ENCODE assay signal across 15 cellular contexts in the genomic region with DNA sequence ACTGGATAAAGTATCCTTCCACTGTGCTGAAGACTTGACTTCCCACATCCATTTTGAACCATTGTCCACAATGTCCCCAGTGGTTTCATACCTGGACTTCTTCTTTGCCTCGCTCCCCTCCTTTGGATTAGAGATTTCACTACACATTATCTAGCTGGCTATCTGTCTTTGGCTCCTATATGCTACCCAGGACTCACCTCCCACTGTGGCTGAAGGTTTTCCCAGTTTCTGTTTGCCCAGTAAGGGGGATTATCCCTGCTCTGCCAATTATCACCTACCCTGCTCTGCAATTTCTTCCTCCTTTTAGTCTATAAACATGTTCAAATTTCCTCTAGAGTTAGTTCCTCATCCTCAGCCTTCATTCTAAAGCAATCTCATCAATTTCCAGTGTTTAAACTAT. TPM values are rescaled to one million over a fixed set of nuclear protein-coding genes. Genes with fewer than 3 reads are reported as not detected.
DNase-seq lines count a peak whose midpoint lies in the region; ATAC-seq and TF ChIP-seq lines count a peak whose summit lies in the region.
"Had no signal": no experiment of that assay in that cellular context is flagged by ENCODE, and none has a peak within 500 bp of the region (broad histone marks: within the 10 kb centered on the region; RNA-seq: fewer than 3 reads in every experiment).

No MANE protein-coding gene starts in this region.

- no peak overlapping the region for H4K5ac ChIP-seq in mesendoderm (ENCODE audit: low read length)

- no peak overlapping the region for H2BK5ac ChIP-seq in mesendoderm (ENCODE audit: low read length)

- no peak overlapping the region for H3K4ac ChIP-seq in mesendoderm (ENCODE audit: low read depth, low read length)

- peaks cover 54% of the 10 kb centered on the region for H3K36me3 ChIP-seq in CD4-positive, CD25-positive, alpha-beta regulatory T cell (ENCODE audit: control insufficient read depth, insufficient read depth, low read length)
- peaks cover 27% of the 10 kb centered on the region for H3K36me3 ChIP-seq in CD8-positive, alpha-beta T cell (ENCODE audit: insufficient read depth, low read length)
- H3K36me3 ChIP-seq in mesendoderm (ENCODE audit: control insufficient read depth, insufficient read depth, low read length): no peaks in the 10 kb centered on the region

- peak overlapping the region in 2 of 3 donors; percentile 27 to 78 for H3K27ac Mint-ChIP-seq in CD4-positive, CD25-positive, alpha-beta regulatory T cell
- H3K27ac Mint-ChIP-seq in CD8-positive, alpha-beta T cell: peak overlapping the region; percentile 33
- H3K27ac Mint-ChIP-seq in WTC11: peak overlapping the region; percentile 30; the same call in 1 of the 2 replicates

- H3K4me3 Mint-ChIP-seq in CD4-positive, CD25-positive, alpha-beta regulatory T cell: no peak overlapping the region
- no peak overlapping the region for H3K4me3 Mint-ChIP-seq in CD8-positive, alpha-beta T cell
- H3K4me3 Mint-ChIP-seq in WTC11: no peak overlapping the region
- H3K4me3 Mint-ChIP-seq: IgD-negative memory B cell had no signal

- H2BK15ac ChIP-seq in mesendoderm (replicated peaks; ENCODE audit: low read depth): no peak overlapping the region

- no peak for ATAC-seq in CD4-positive, CD25-positive, alpha-beta regulatory T cell (ENCODE audit: low read depth in 2 of 2)
- ATAC-seq in CD8-positive, alpha-beta T cell: no peak
- no peak for ATAC-seq in WTC11
- ATAC-seq: HCT116, PC-3 had no signal

- no peaks in the 10 kb centered on the region for H3K27me3 Mint-ChIP-seq in CD4-positive, CD25-positive, alpha-beta regulatory T cell
- H3K27me3 Mint-ChIP-seq in CD8-positive, alpha-beta T cell (ENCODE audit: low read depth): no peaks in the 10 kb centered on the region
- no peaks in the 10 kb centered on the region for H3K27me3 Mint-ChIP-seq in WTC11 (ENCODE audit: low read depth)
- H3K27me3 Mint-ChIP-seq: IgD-negative memory B cell had no signal

- POLR2A ChIA-PET in CD8-positive, alpha-beta T cell (lab: Charles Lee): interaction anchor here (0.6 kb wide), 2 partner anchors 28 to 1380 kb away, joined by 3 to 4 read pairs; a partner anchor contains a TSS
- POLR2A ChIA-PET in WTC11 (lab: Charles Lee): no interaction called here

- no peak overlapping the region for H3K9ac ChIP-seq in mesendoderm (ENCODE audit: low read length)

- H3K23ac ChIP-seq in mesendoderm (ENCODE audit: low read length): no peak overlapping the region

- no peak overlapping the region for H4K8ac ChIP-seq in mesendoderm (ENCODE audit: low read depth, low read length)

- H3K9me3 Mint-ChIP-seq in CD4-positive, CD25-positive, alpha-beta regulatory T cell: no peaks in the 10 kb centered on the region
- H3K9me3 Mint-ChIP-seq in CD8-positive, alpha-beta T cell: no peaks in the 10 kb centered on the region
- no peaks in the 10 kb centered on the region for H3K9me3 Mint-ChIP-seq in WTC11
- H3K9me3 Mint-ChIP-seq: IgD-negative memory B cell had no signal

- peaks cover 8% of the 10 kb centered on the region for H3K79me2 ChIP-seq in mesendoderm (ENCODE audit: control insufficient read depth, insufficient read depth, low read length)

- peaks cover 43% of the 10 kb centered on the region for H3K36me3 Mint-ChIP-seq in CD4-positive, CD25-positive, alpha-beta regulatory T cell
- peaks cover 64% of the 10 kb centered on the region for H3K36me3 Mint-ChIP-seq in CD8-positive, alpha-beta T cell
- H3K36me3 Mint-ChIP-seq in WTC11: peaks cover 40% of the 10 kb centered on the region
- H3K36me3 Mint-ChIP-seq: IgD-negative memory B cell had no signal

- no peak for TF ChIP-seq CTCF in CD8-positive, alpha-beta T cell (IDR thresholded peaks at IDR 0.05)
- TF ChIP-seq CTCF in WTC11 (IDR thresholded peaks at IDR 0.05) (no peak), coronary artery (IDR thresholded peaks at IDR 0.05) (no peak)

- intact Hi-C loops in CD8-positive, alpha-beta T cell (cut with DNase I, micrococcal nuclease): no loop called here

- no peaks in the 10 kb centered on the region for H3K4me1 ChIP-seq in CD4-positive, CD25-positive, alpha-beta regulatory T cell (ENCODE audit: control insufficient read depth, insufficient read depth, low read length, poor library complexity, severe bottlenecking)
- H3K4me1 ChIP-seq in CD8-positive, alpha-beta T cell (ENCODE audit: insufficient read depth, low read length): peaks cover 7% of the 10 kb centered on the region
- no peaks in the 10 kb centered on the region for H3K4me1 ChIP-seq in mesendoderm (ENCODE audit: control insufficient read depth, low read depth, low read length)

- no peak overlapping the region for H3K27ac ChIP-seq in CD4-positive, CD25-positive, alpha-beta regulatory T cell (ENCODE audit: insufficient read depth, low read length, poor library complexity, severe bottlenecking)
- H3K27ac ChIP-seq in CD8-positive, alpha-beta T cell (ENCODE audit: low read depth, low read length): no peak overlapping the region
- H3K27ac ChIP-seq in mesendoderm (ENCODE audit: low read depth, low read length): no peak overlapping the region
- no peak overlapping the region for H3K27ac ChIP-seq in coronary artery

- H2BK120ac ChIP-seq in mesendoderm (ENCODE audit: low read depth, low read length): no peak overlapping the region

- DNase-seq in CD4-positive, CD25-positive, alpha-beta regulatory T cell: no peak
- DNase-seq in CD8-positive, alpha-beta T cell: no peak
- DNase-seq in WTC11 (ENCODE audit: low spot score) (no peak), mesendoderm (peak; percentile 53), 8988T (no peak), coronary artery (ENCODE audit: low spot score) (no peak)
- DNase-seq in activated CD8-positive, alpha-beta memory T cell treated with anti-CD3 and anti-CD28 coated beads, Interleukin-2, amount 50 U/mL, for 4 hours: no peak
- DNase-seq: DMS53, NCI-H1048, NCI-H146, NCI-H2107, NCI-H446, PC-3 had no signal

- H3K4me3 ChIP-seq in CD4-positive, CD25-positive, alpha-beta regulatory T cell (ENCODE audit: low read depth, low read length): no peak overlapping the region
- no peak overlapping the region for H3K4me3 ChIP-seq in CD8-positive, alpha-beta T cell (ENCODE audit: low read depth, low read length)
- no peak overlapping the region for H3K4me3 ChIP-seq in mesendoderm (ENCODE audit: low read length)
- H3K4me3 ChIP-seq in coronary artery: no peak overlapping the region

- peaks cover 5% of the 10 kb centered on the region for H3K79me1 ChIP-seq in mesendoderm (ENCODE audit: low read length)

- WGBS in mesendoderm (ENCODE audit: extremely low coverage, insufficient coverage, low lambda C conversion rate): no CpG with 5 or more reads among the region's 1 CpG

- H3K9me3 ChIP-seq in CD4-positive, CD25-positive, alpha-beta regulatory T cell (ENCODE audit: control insufficient read depth in 2 of 2, low read length in 2 of 2): no peaks in the 10 kb centered on the region
- no peaks in the 10 kb centered on the region for H3K9me3 ChIP-seq in CD8-positive, alpha-beta T cell (ENCODE audit: low read length)

- no peaks in the 10 kb centered on the region for H3K27me3 ChIP-seq in CD4-positive, CD25-positive, alpha-beta regulatory T cell (ENCODE audit: control insufficient read depth, insufficient read depth, low read length)
- H3K27me3 ChIP-seq in CD8-positive, alpha-beta T cell (ENCODE audit: insufficient read depth, low read length): no peaks in the 10 kb centered on the region
- H3K27me3 ChIP-seq in mesendoderm (ENCODE audit: insufficient read depth, low read length, poor library complexity): no peaks in the 10 kb centered on the region

- H3K4me1 Mint-ChIP-seq in CD4-positive, CD25-positive, alpha-beta regulatory T cell: peaks cover 11 to 28% (median 17%) of the 10 kb centered on the region in 4 donors
- peaks cover 19% of the 10 kb centered on the region for H3K4me1 Mint-ChIP-seq in CD8-positive, alpha-beta T cell (ENCODE audit: low read depth)
- no peaks in the 10 kb centered on the region; the same call in 1 of the 2 replicates for H3K4me1 Mint-ChIP-seq in WTC11

- no peak overlapping the region for H3K18ac ChIP-seq in mesendoderm (ENCODE audit: low read length)

- H2AK5ac ChIP-seq in mesendoderm (ENCODE audit: low read length): no peak overlapping the region

- CTCF ChIA-PET in CD8-positive, alpha-beta T cell (lab: Charles Lee): no interaction called here
- CTCF ChIA-PET in WTC11 (lab: Charles Lee): no interaction called here

- H3K4me2 ChIP-seq in mesendoderm (ENCODE audit: low read length): no peak overlapping the region

- H3K56ac ChIP-seq in mesendoderm (ENCODE audit: low read length): no peak overlapping the region

TF ChIP-seq in WTC11, 78 proteins besides CTCF, POLR2A, EP300 and RAD21:
- TF ChIP-seq RELA (CRISPR knock-in tag; IDR thresholded peaks at IDR 0.05; ENCODE audit: borderline replicate concordance): no peak
- no peak for TF ChIP-seq NR1H2 (CRISPR knock-in tag; IDR thresholded peaks at IDR 0.05)
- no peak for TF ChIP-seq GABPB1 (CRISPR knock-in tag; IDR thresholded peaks at IDR 0.05)
- no peak for TF ChIP-seq RORB (CRISPR knock-in tag; IDR thresholded peaks at IDR 0.05)
- TF ChIP-seq GRHL2 (CRISPR knock-in tag; IDR thresholded peaks at IDR 0.05; ENCODE audit: insufficient replicate concordance, severe bottlenecking): no peak
- TF ChIP-seq PRRX2 (CRISPR knock-in tag; IDR thresholded peaks at IDR 0.05): no peak
- TF ChIP-seq ZNF396 (CRISPR knock-in tag; IDR thresholded peaks at IDR 0.05; ENCODE audit: borderline replicate concordance): no peak

RNA-seq across cellular contexts. Expression of a gene that starts 9.1 kb away (rescaled TPM):
- 33.9 TPM for total RNA-seq in CD4-positive, CD25-positive, alpha-beta regulatory T cell
- polyA plus RNA-seq in CD4-positive, CD25-positive, alpha-beta regulatory T cell: 10 to 100 TPM; 36.3 to 51.5 (median 45.0) TPM
- 10 to 100 TPM; 23.7 to 28.7 TPM for total RNA-seq in CD8-positive, alpha-beta T cell
- total RNA-seq in WTC11 (2021): 95.6 to 106 TPM (median 98.9 TPM) in 3 replicates
- 42.4 TPM for polyA plus RNA-seq in mesendoderm (2013, experiment 1 of 2)
- polyA plus RNA-seq in mesendoderm (2013, experiment 2 of 2): 43.2 TPM

RNA-seq across cellular contexts. Expression of a gene that starts 9.5 kb away (rescaled TPM):
- 511 TPM for total RNA-seq in CD4-positive, CD25-positive, alpha-beta regulatory T cell
- 1,000 to 10,000 TPM in 2 of 4 donors, 100 to 1,000 TPM in 2; 527 to 1,183 (median 902) TPM for polyA plus RNA-seq in CD4-positive, CD25-positive, alpha-beta regulatory T cell
- 1,000 to 10,000 TPM; 1,147 to 1,208 TPM for total RNA-seq in CD8-positive, alpha-beta T cell
- total RNA-seq in WTC11 (2021): 596 to 611 TPM (median 603 TPM) in 3 replicates
- 949 TPM for polyA plus RNA-seq in mesendoderm (2013, experiment 1 of 2)
- 958 TPM for polyA plus RNA-seq in mesendoderm (2013, experiment 2 of 2)
